ENCODE assay signal across 13 cellular contexts in genomic region chr6:52543262-52543661, GRCh38. TPM values are rescaled to one million over a fixed set of nuclear protein-coding genes. Genes with fewer than 3 reads are reported as not detected.
A peak's percentile ranks its signal among the peaks of the same experiment; 100 is the strongest.
DNase-seq lines count a peak whose midpoint lies in the region; ATAC-seq, FAIRE-seq and TF ChIP-seq lines count a peak whose summit lies in the region.
"Had no signal": no experiment of that assay in that cellular context is flagged by ENCODE, and none has a peak within 500 bp of the region (broad histone marks: within the 10 kb centered on the region; RNA-seq: fewer than 3 reads in every experiment).

No MANE protein-coding gene starts in this region.

- peaks cover 100% of the 10 kb centered on the region for H3K4me1 ChIP-seq in ACC112 (ENCODE audit: control insufficient read depth, insufficient read depth, low read length, unreplicated experiment)
- peaks cover 73% of the 10 kb centered on the region for H3K4me1 ChIP-seq in RWPE2 (ENCODE audit: insufficient read depth, poor library complexity, severe bottlenecking)
- H3K4me1 ChIP-seq in fibroblast of lung (ENCODE audit: control insufficient read depth, extremely low read depth, insufficient read depth, low read length), result peaks cover 74% of the 10 kb centered on the region
- peaks cover 18 to 20% of the 10 kb centered on the region in 2 donors for H3K4me1 ChIP-seq in gastrocnemius medialis

- no peak for TF ChIP-seq POLR2A in gastrocnemius medialis (IDR thresholded peaks at IDR 0.05)
- no peak for TF ChIP-seq POLR2A in GM12891 (IDR thresholded peaks at IDR 0.05; ENCODE audit: low read depth, low read length)

- peaks cover 95% of the 10 kb centered on the region for H3K79me2 ChIP-seq in ACC112 (ENCODE audit: control insufficient read depth, insufficient read depth, low read length, unreplicated experiment)
- H3K79me2 ChIP-seq in fibroblast of lung (ENCODE audit: control insufficient read depth, insufficient read depth, low read length), result peaks cover 93% of the 10 kb centered on the region

- H4K20me1 ChIP-seq in fibroblast of lung (ENCODE audit: control insufficient read depth, extremely low read depth, insufficient read depth, low read length), result no peaks in the 10 kb centered on the region

- TF ChIP-seq CTCF in RWPE2 (IDR thresholded peaks at IDR 0.05; ENCODE audit: poor library complexity, severe bottlenecking), result no peak
- no peak for TF ChIP-seq CTCF in fibroblast of lung (conservative IDR thresholded peaks at IDR 0.05 in 1 of 2, IDR thresholded peaks at IDR 0.05 in 1 of 2; ENCODE audit: low read depth in 1 of 2, low read length in 2 of 2)
- no peak for TF ChIP-seq CTCF in gastrocnemius medialis (IDR thresholded peaks at IDR 0.05 in 4 of 5, conservative IDR thresholded peaks at IDR 0.05 in 1 of 5)

- H3K4me2 ChIP-seq in fibroblast of lung (ENCODE audit: extremely low read depth, insufficient read depth, low read length), result peak overlapping the region; percentile 64

- no peaks in the 10 kb centered on the region for H3K27me3 ChIP-seq in ACC112 (ENCODE audit: insufficient read depth, low read length)
- H3K27me3 ChIP-seq in RWPE2 (ENCODE audit: insufficient read depth, poor library complexity, severe bottlenecking), result no peaks in the 10 kb centered on the region
- H3K27me3 ChIP-seq in fibroblast of lung (ENCODE audit: control insufficient read depth, insufficient read depth, low read length), result no peaks in the 10 kb centered on the region
- H3K27me3 ChIP-seq in gastrocnemius medialis, result no peaks in the 10 kb centered on the region
- H3K27me3 ChIP-seq: pancreas, SJCRH30 had no signal

- H3K4me3 ChIP-seq in ACC112 (ENCODE audit: low read depth, low read length) (peak overlapping the region; percentile 56), RWPE2 (ENCODE audit: severe bottlenecking) (no peak overlapping the region), fibroblast of lung (replicated peaks in 1 of 4; ENCODE audit: control extremely low read depth in 1 of 4, insufficient read depth in 1 of 4, low read depth in 3 of 4, low read length in 4 of 4) (no peak overlapping the region), gastrocnemius medialis (no peak overlapping the region)
- H3K4me3 ChIP-seq: pancreas, SJCRH30 had no signal

- intact Hi-C loops in gastrocnemius medialis (cut with DNase I; ENCODE audit: low total_unique reads), result no loop called here

- DNase-seq in RWPE2 (ENCODE audit: low spot score), result no peak
- peak; percentile 34 to 79 for DNase-seq in fibroblast of lung (ENCODE audit: low read depth in 2 of 2)
- DNase-seq in gastrocnemius medialis, result no peak
- DNase-seq in GM12891 (ENCODE audit: insufficient read length, low spot score), result no peak
- no peak for DNase-seq in glomerular visceral epithelial cell (ENCODE audit: extremely low spot score)
- no peak for DNase-seq in NCI-H2107 (lab: John Stamatoyannopoulos, UW)
- DNase-seq: activated CD8-positive, alpha-beta T cell treated with anti-CD3 and anti-CD28 coated beads for 36 hours; GF-D8; NCI-H2227 treated with DMSO at 0.1 percent for 48 hours; pancreas; SJCRH30 had no signal

- no peak overlapping the region for H3K9ac ChIP-seq in fibroblast of lung (ENCODE audit: insufficient read depth, low read length)

- no peaks in the 10 kb centered on the region for H3K9me3 ChIP-seq in RWPE2 (ENCODE audit: severe bottlenecking)
- no peaks in the 10 kb centered on the region for H3K9me3 ChIP-seq in fibroblast of lung (ENCODE audit: control insufficient read depth, insufficient read depth, low read depth, low read length)
- no peaks in the 10 kb centered on the region for H3K9me3 ChIP-seq in gastrocnemius medialis
- H3K9me3 ChIP-seq: pancreas, SJCRH30 had no signal

- H3K36me3 ChIP-seq in ACC112 (ENCODE audit: insufficient read depth, low read length) (peaks cover 6% of the 10 kb centered on the region; the same call in 1 of the 2 replicates), RWPE2 (ENCODE audit: low read depth) (peaks cover 8% of the 10 kb centered on the region; the same call in 1 of the 2 replicates), fibroblast of lung (ENCODE audit: control insufficient read depth, insufficient read depth, low read length) (peaks cover 6% of the 10 kb centered on the region), gastrocnemius medialis (no peaks in the 10 kb centered on the region)
- H3K36me3 ChIP-seq: pancreas had no signal

- ATAC-seq in RWPE2 (ENCODE audit: low read depth) (no peak), gastrocnemius medialis (no peak), HG03354 (IDR thresholded peaks at IDR 0.05; ENCODE audit: poor library complexity, severe bottlenecking, unreplicated experiment) (no peak)
- ATAC-seq: activated CD8-positive, alpha-beta T cell treated with anti-CD3 and anti-CD28 coated beads for 36 hours had no signal

- H2AFZ ChIP-seq in ACC112 (ENCODE audit: low read length, unreplicated experiment) (no peak overlapping the region), fibroblast of lung (ENCODE audit: low read length) (no peak overlapping the region)

- no peak for FAIRE-seq in GM12891 (lab: Jason Lieb, UNC)
- FAIRE-seq: pancreas had no signal

- H3K27ac ChIP-seq in ACC112 (ENCODE audit: low read depth, low read length) (peak overlapping the region; percentile 96), RWPE2 (ENCODE audit: poor library complexity, severe bottlenecking) (peak overlapping the region; percentile 89), fibroblast of lung (ENCODE audit: insufficient read depth, low read length) (peak overlapping the region; percentile 82), gastrocnemius medialis (peak overlapping the region; percentile 23 to 62 (median 50))
- H3K27ac ChIP-seq: SJCRH30 had no signal

- in situ Hi-C loops in gastrocnemius medialis (cut with MboI; ENCODE audit: low sequenced_read_pairs in 4 of 4), result no loop called here

TF ChIP-seq in GM12891, 5 proteins besides CTCF, POLR2A, EP300 and RAD21:
- TF ChIP-seq POLR2AphosphoS5 (IDR thresholded peaks at IDR 0.05; ENCODE audit: low read depth, low read length) (no peak), TAF1 (IDR thresholded peaks at IDR 0.05; ENCODE audit: low read depth, low read length) (no peak), PAX5 (IDR thresholded peaks at IDR 0.05; ENCODE audit: insufficient read depth, low read length, severe bottlenecking) (no peak), POU2F2 (IDR thresholded peaks at IDR 0.05; ENCODE audit: low read depth, low read length) (no peak), SPI1 (IDR thresholded peaks at IDR 0.05; ENCODE audit: low read depth, low read length) (no peak)
TF ChIP-seq in GM12891: peak in this region for 0.

RNA-seq across cellular contexts. Expression of gene TRAM2, which starts 33.6 kb away (rescaled TPM):
- total RNA-seq in fibroblast of lung, result 69.6 and 131 TPM in 2 replicates
- 155 and 252 TPM in 2 replicates for polyA plus RNA-seq in fibroblast of lung
- polyA plus RNA-seq in fibroblast of lung (2012), result 107 and 217 TPM in 2 replicates
- polyA minus RNA-seq in fibroblast of lung (ENCODE audit: low replicate concordance), result 254 and 398 TPM in 2 replicates
- 1 to 10 TPM; 2.4 to 4.5 (median 3.6) TPM for total RNA-seq in gastrocnemius medialis
- polyA plus RNA-seq in GM12891 (2012; ENCODE audit: low read depth, missing spikeins), result 7.5 TPM

Comparison
In these comparisons a context has a peak if more than half of its experiments do, and no peak if none do; other contexts are left out.
1. DNase-seq: peak in fibroblast of lung (2 of 2); none in RWPE2 (single experiment), gastrocnemius medialis (0 of 2), GM12891 (single experiment), glomerular visceral epithelial cell (single experiment) and NCI-H2107 (single experiment).
2. RNA of gene TRAM2, which starts 33.6 kb away (total RNA-seq): 69.6 to 131 TPM in fibroblast of lung; 2.4 to 4.5 TPM in gastrocnemius medialis; every median in the first group is over 10 times any median in the second.
3. Peak in every context shown above with its lines, with median percentiles within 50 percentile points of each other: H3K27ac ChIP-seq.